Comparison of ENCODE assay signal across 26 cellular contexts in genomic region chr9:3361115-3361514, GRCh38.
DNase-seq lines count a peak whose midpoint lies in the region; ATAC-seq and TF ChIP-seq lines count a peak whose summit lies in the region.
"Had no signal": no experiment of that assay in that cellular context is flagged by ENCODE, and none has a peak within 500 bp of the region (broad histone marks: within the 10 kb centered on the region; RNA-seq: fewer than 3 reads in every experiment).

No MANE protein-coding gene starts in this region.

- no peaks in the 10 kb centered on the region for H3K27me3 Mint-ChIP-seq in stimulated activated naive CD8-positive, alpha-beta T cell treated with anti-CD3 and anti-CD28 coated beads, Interleukin-15, Interleukin-2, amounts not matched to agents 100 ng/mL and 50 ng/mL, for 24 hours
- H3K27me3 Mint-ChIP-seq in endodermal cell (ENCODE audit: insufficient read depth) (no peaks in the 10 kb centered on the region), endothelial cell (ENCODE audit: unreplicated experiment) (no peaks in the 10 kb centered on the region)

- H3K36me3 Mint-ChIP-seq in stimulated activated naive CD8-positive, alpha-beta T cell treated with anti-CD3 and anti-CD28 coated beads, Interleukin-15, Interleukin-2, amounts not matched to agents 100 ng/mL and 50 ng/mL, for 24 hours (ENCODE audit: low read depth) = peaks cover 35% of the 10 kb centered on the region
- H3K36me3 Mint-ChIP-seq in endodermal cell (ENCODE audit: low read depth) (peaks cover 2% of the 10 kb centered on the region), endothelial cell (ENCODE audit: low read depth, unreplicated experiment) (peaks cover 3% of the 10 kb centered on the region)

- peak overlapping the region; percentile 1 for H3K27ac Mint-ChIP-seq in stimulated activated naive CD8-positive, alpha-beta T cell treated with anti-CD3 and anti-CD28 coated beads, Interleukin-15, Interleukin-2, amounts not matched to agents 100 ng/mL and 50 ng/mL, for 24 hours
- H3K27ac Mint-ChIP-seq in endodermal cell (peak overlapping the region; percentile 0), endothelial cell (ENCODE audit: unreplicated experiment) (no peak overlapping the region)
- H3K27ac Mint-ChIP-seq: activated CD8-positive, alpha-beta T cell treated with anti-CD3 and anti-CD28 coated beads, Interleukin-2, amount 10 ng/mL, durations not matched to agents 7 days and 5 days had no signal

- H3K4me3 ChIP-seq in endodermal cell (ENCODE audit: low read length) = no peak overlapping the region
- H3K4me3 ChIP-seq: adrenal gland, BLaER1, heart right ventricle, uterus had no signal

- no peak overlapping the region for H3K27ac ChIP-seq in endodermal cell (ENCODE audit: low read depth, low read length)
- H3K27ac ChIP-seq: adrenal gland, BLaER1, brain microvascular endothelial cell, heart right ventricle, uterus had no signal

- no peaks in the 10 kb centered on the region for H3K27me3 ChIP-seq in endodermal cell (ENCODE audit: control insufficient read depth, insufficient read depth, low read length, poor library complexity, severe bottlenecking)
- H3K27me3 ChIP-seq: adrenal gland, BLaER1, brain microvascular endothelial cell, heart right ventricle, uterus had no signal

- H3K36me3 ChIP-seq in endodermal cell (ENCODE audit: control insufficient read depth, insufficient read depth, low read length) = no peaks in the 10 kb centered on the region
- H3K36me3 ChIP-seq: adrenal gland, BLaER1, brain microvascular endothelial cell, heart right ventricle, uterus had no signal

- ATAC-seq in stimulated activated naive CD8-positive, alpha-beta T cell treated with anti-CD3 and anti-CD28 coated beads, Interleukin-15, Interleukin-2, amounts not matched to agents 100 U/mL and 50 U/mL, for 24 hours = no peak
- ATAC-seq in esophagus mucosa = no peak
- ATAC-seq: activated CD8-positive, alpha-beta T cell treated with anti-CD3 and anti-CD28 coated beads, Interleukin-2, amount 10 ng/mL, durations not matched to agents 7 days and 5 days; heart right ventricle; left cardiac atrium had no signal

- H3K4me3 Mint-ChIP-seq in stimulated activated naive CD8-positive, alpha-beta T cell treated with anti-CD3 and anti-CD28 coated beads, Interleukin-15, Interleukin-2, amounts not matched to agents 100 ng/mL and 50 ng/mL, for 24 hours = no peak overlapping the region
- H3K4me3 Mint-ChIP-seq in endodermal cell (no peak overlapping the region), endothelial cell (ENCODE audit: unreplicated experiment) (no peak overlapping the region)
- H3K4me3 Mint-ChIP-seq: activated CD8-positive, alpha-beta T cell treated with anti-CD3 and anti-CD28 coated beads, Interleukin-2, amount 10 ng/mL, durations not matched to agents 7 days and 5 days had no signal

- 91 to 97% methylated on average over 3 to 4 of the region's 4 CpGs for WGBS in endodermal cell (ENCODE audit: insufficient coverage in 1 of 2, insufficient read length in 1 of 2), 2 experiments

- peaks cover 9% of the 10 kb centered on the region for H3K9me3 Mint-ChIP-seq in stimulated activated naive CD8-positive, alpha-beta T cell treated with anti-CD3 and anti-CD28 coated beads, Interleukin-15, Interleukin-2, amounts not matched to agents 100 ng/mL and 50 ng/mL, for 24 hours
- H3K9me3 Mint-ChIP-seq in endodermal cell (peaks cover 6% of the 10 kb centered on the region), endothelial cell (ENCODE audit: unreplicated experiment) (no peaks in the 10 kb centered on the region)

- no peak for TF ChIP-seq CTCF in endodermal cell (conservative IDR thresholded peaks at IDR 0.05)
- TF ChIP-seq CTCF in endothelial cell (IDR thresholded peaks at IDR 0.05; ENCODE audit: unreplicated experiment) = no peak

- DNase-seq in stimulated activated naive CD8-positive, alpha-beta T cell treated with anti-CD3 and anti-CD28 coated beads, Interleukin-15, Interleukin-2, amounts not matched to agents 100 U/mL and 50 U/mL, for 24 hours = no peak
- DNase-seq in NOMO-1 (lab: John Stamatoyannopoulos, UW; ENCODE audit: unreplicated experiment in 2 of 2) (peak; percentile 10 to 37), endodermal cell (no peak), NCI-H1092 (lab: John Stamatoyannopoulos, UW) (no peak), T1000 (lab: John Stamatoyannopoulos, UW) (no peak), endothelial cell (ENCODE audit: low spot score) (no peak)
- DNase-seq: activated CD4-positive, alpha-beta T cell treated with anti-CD3 and anti-CD28 coated beads for 1 hour; activated CD8-positive, alpha-beta T cell treated with anti-CD3 and anti-CD28 coated beads, Interleukin-2, amount 10 ng/mL, durations not matched to agents 7 days and 5 days; activated gamma-delta T cell; activated T-cell treated with anti-CD3 and anti-CD28 coated beads for 4 hours; adrenal gland; brain microvascular endothelial cell; effector CD4-positive, alpha-beta T cell; erythroblast; foreskin fibroblast; heart right ventricle; left cardiac atrium; mesenchymal stem cell; NCI-H1105; NCI-H2081; NCI-H774; occipital lobe; uterus had no signal

- H3K4me1 Mint-ChIP-seq in stimulated activated naive CD8-positive, alpha-beta T cell treated with anti-CD3 and anti-CD28 coated beads, Interleukin-15, Interleukin-2, amounts not matched to agents 100 ng/mL and 50 ng/mL, for 24 hours (ENCODE audit: low read depth) = peaks cover 7% of the 10 kb centered on the region
- H3K4me1 Mint-ChIP-seq in endodermal cell (no peaks in the 10 kb centered on the region), endothelial cell (ENCODE audit: unreplicated experiment) (peaks cover 8% of the 10 kb centered on the region)

- H3K4me1 ChIP-seq in endodermal cell (ENCODE audit: control insufficient read depth, insufficient read depth, low read length) = no peaks in the 10 kb centered on the region
- H3K4me1 ChIP-seq: adrenal gland, BLaER1, uterus had no signal

- H3K9ac ChIP-seq in endodermal cell (ENCODE audit: extremely low read depth, low read length, poor library complexity, severe bottlenecking) = no peak overlapping the region
- H3K9ac ChIP-seq: BLaER1 had no signal

- no peaks in the 10 kb centered on the region for H3K9me3 ChIP-seq in endodermal cell (ENCODE audit: control insufficient read depth, low read length)
- H3K9me3 ChIP-seq: adrenal gland, BLaER1, uterus had no signal

Comparison
In these comparisons a context has a peak if more than half of its experiments do, and no peak if none do; other contexts are left out.
1. DNase-seq: peak in NOMO-1 (2 of 2); none in stimulated activated naive CD8-positive, alpha-beta T cell treated with anti-CD3 and anti-CD28 coated beads, Interleukin-15, Interleukin-2, amounts not matched to agents 100 U/mL and 50 U/mL, for 24 hours (single experiment), endodermal cell (single experiment), NCI-H1092 (single experiment), T1000 (single experiment) and endothelial cell (single experiment).